In genomic region chr20:57582432-57583288, GRCh38 we compare ENCODE assay signal across 1 cellular context.
TF ChIP-seq lines count a peak whose summit lies in the region.

No MANE protein-coding gene starts in this region.

TF ChIP-seq in HEK293, 187 proteins besides CTCF, POLR2A, EP300 and RAD21 (continued from another document and continues in another):
- TF ChIP-seq TSHZ1 (tag by site-specific recombination; IDR thresholded peaks at IDR 0.05; ENCODE audit: borderline replicate concordance) (no peak), ZNF530 (tag by site-specific recombination; IDR thresholded peaks at IDR 0.05; ENCODE audit: low read depth) (no peak), ZBTB11 (tag by site-specific recombination; conservative IDR thresholded peaks at IDR 0.05; ENCODE audit: low read depth) (no peak), GLIS1 (tag by site-specific recombination; IDR thresholded peaks at IDR 0.05) (peak; percentile 59), ZNF324 (tag by site-specific recombination; IDR thresholded peaks at IDR 0.05) (no peak), ZBTB21 (tag by site-specific recombination; IDR thresholded peaks at IDR 0.05) (no peak), ZBTB20 (tag by site-specific recombination; IDR thresholded peaks at IDR 0.05) (peak; percentile 14; the same call in 1 of the 2 replicates), YY1 (tag by site-specific recombination; IDR thresholded peaks at IDR 0.05) (0 out of 2 replicates have a peak, but pooled peaks have one; percentile 19), ZNF449 (tag by site-specific recombination; IDR thresholded peaks at IDR 0.05) (no peak), ZNF561 (tag by site-specific recombination; IDR thresholded peaks at IDR 0.05; ENCODE audit: borderline replicate concordance) (peak; percentile 26; the same call in 1 of the 2 replicates), BCL11B (tag by site-specific recombination; IDR thresholded peaks at IDR 0.05; ENCODE audit: low read depth) (no peak), ZBTB26 (tag by site-specific recombination; optimal IDR thresholded peaks at IDR 0.05) (no peak), RBAK (tag by site-specific recombination; IDR thresholded peaks at IDR 0.05) (no peak), ZNF626 (tag by site-specific recombination; IDR thresholded peaks at IDR 0.05) (no peak), ZNF654 (tag by site-specific recombination; IDR thresholded peaks at IDR 0.05; ENCODE audit: low read depth) (peak; percentile 37), ZBTB48 (tag by site-specific recombination; IDR thresholded peaks at IDR 0.05) (peak; percentile 52; the same call in 1 of the 2 replicates), GFI1B (tag by site-specific recombination; IDR thresholded peaks at IDR 0.05) (no peak), ZIC2 (tag by site-specific recombination; IDR thresholded peaks at IDR 0.05) (no peak), ZNF341 (tag by site-specific recombination; IDR thresholded peaks at IDR 0.05; ENCODE audit: low read depth) (no peak), ZNF138 (tag by site-specific recombination; IDR thresholded peaks at IDR 0.05; ENCODE audit: borderline replicate concordance) (no peak), ZNF133 (tag by site-specific recombination; IDR thresholded peaks at IDR 0.05) (no peak), ZNF624 (tag by site-specific recombination; IDR thresholded peaks at IDR 0.05) (no peak), ZEB2 (tag by site-specific recombination; IDR thresholded peaks at IDR 0.05) (0 out of 2 replicates have a peak, but pooled peaks have one; percentile 9), ZNF239 (tag by site-specific recombination; IDR thresholded peaks at IDR 0.05) (no peak), ZNF16 (tag by site-specific recombination; IDR thresholded peaks at IDR 0.05; ENCODE audit: low read depth) (no peak), WT1 (tag by site-specific recombination; IDR thresholded peaks at IDR 0.05) (peak; percentile 86), ZNF660 (tag by site-specific recombination; IDR thresholded peaks at IDR 0.05) (no peak), ZNF548 (tag by site-specific recombination; IDR thresholded peaks at IDR 0.05) (no peak), PRDM6 (tag by site-specific recombination; IDR thresholded peaks at IDR 0.05) (peak; percentile 88), ZBTB49 (tag by site-specific recombination; IDR thresholded peaks at IDR 0.05; ENCODE audit: low read depth) (no peak), REST (tag by site-specific recombination; IDR thresholded peaks at IDR 0.05) (no peak), ZNF266 (tag by site-specific recombination; IDR thresholded peaks at IDR 0.05; ENCODE audit: low read depth) (no peak)
- TF ChIP-seq, protein P1, sequence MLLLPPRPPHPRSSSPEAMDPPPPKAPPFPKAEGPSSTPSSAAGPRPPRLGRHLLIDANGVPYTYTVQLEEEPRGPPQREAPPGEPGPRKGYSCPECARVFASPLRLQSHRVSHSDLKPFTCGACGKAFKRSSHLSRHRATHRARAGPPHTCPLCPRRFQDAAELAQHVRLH (tag by site-specific recombination; IDR thresholded peaks at IDR 0.05): no peak
- TF ChIP-seq, protein P2, sequence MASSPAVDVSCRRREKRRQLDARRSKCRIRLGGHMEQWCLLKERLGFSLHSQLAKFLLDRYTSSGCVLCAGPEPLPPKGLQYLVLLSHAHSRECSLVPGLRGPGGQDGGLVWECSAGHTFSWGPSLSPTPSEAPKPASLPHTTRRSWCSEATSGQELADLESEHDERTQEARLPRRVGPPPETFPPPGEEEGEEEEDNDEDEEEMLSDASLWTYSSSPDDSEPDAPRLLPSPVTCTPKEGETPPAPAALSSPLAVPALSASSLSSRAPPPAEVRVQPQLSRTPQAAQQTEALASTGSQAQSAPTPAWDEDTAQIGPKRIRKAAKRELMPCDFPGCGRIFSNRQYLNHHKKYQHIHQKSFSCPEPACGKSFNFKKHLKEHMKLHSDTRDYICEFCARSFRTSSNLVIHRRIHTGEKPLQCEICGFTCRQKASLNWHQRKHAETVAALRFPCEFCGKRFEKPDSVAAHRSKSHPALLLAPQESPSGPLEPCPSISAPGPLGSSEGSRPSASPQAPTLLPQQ (tag by site-specific recombination; IDR thresholded peaks at IDR 0.05): no peak
- TF ChIP-seq, protein P3, sequence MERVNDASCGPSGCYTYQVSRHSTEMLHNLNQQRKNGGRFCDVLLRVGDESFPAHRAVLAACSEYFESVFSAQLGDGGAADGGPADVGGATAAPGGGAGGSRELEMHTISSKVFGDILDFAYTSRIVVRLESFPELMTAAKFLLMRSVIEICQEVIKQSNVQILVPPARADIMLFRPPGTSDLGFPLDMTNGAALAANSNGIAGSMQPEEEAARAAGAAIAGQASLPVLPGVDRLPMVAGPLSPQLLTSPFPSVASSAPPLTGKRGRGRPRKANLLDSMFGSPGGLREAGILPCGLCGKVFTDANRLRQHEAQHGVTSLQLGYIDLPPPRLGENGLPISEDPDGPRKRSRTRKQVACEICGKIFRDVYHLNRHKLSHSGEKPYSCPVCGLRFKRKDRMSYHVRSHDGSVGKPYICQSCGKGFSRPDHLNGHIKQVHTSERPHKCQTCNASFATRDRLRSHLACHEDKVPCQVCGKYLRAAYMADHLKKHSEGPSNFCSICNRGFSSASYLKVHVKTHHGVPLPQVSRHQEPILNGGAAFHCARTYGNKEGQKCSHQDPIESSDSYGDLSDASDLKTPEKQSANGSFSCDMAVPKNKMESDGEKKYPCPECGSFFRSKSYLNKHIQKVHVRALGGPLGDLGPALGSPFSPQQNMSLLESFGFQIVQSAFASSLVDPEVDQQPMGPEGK (tag by site-specific recombination; IDR thresholded peaks at IDR 0.05): peak; percentile 88
